ENCODE assay signal across 16 cellular contexts in the genomic region with DNA sequence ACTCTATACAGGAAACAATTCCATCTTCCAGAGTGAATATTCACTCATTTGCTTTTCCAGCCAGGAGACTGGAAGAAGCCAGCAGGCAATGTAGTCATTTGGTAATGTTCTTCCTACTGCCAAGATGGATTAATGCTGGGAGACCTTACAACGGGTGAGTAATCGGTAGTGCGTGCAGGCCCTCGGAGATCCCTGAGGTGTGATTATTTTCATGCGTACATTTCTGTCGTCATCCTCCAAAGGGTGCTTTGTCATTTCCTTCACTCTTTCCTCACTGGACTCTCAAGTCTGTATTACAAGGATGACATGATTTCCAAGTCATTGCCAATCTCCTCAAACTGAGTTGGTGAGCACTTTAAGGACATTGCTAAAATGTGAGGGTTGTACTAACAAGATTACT.
DNase-seq lines count a peak whose midpoint lies in the region; ATAC-seq and TF ChIP-seq lines count a peak whose summit lies in the region.
"Had no signal": no experiment of that assay in that cellular context is flagged by ENCODE, and none has a peak within 500 bp of the region (broad histone marks: within the 10 kb centered on the region; RNA-seq: fewer than 3 reads in every experiment).

No MANE protein-coding gene starts in this region.

- H3K36me3 ChIP-seq in BJ (ENCODE audit: control insufficient read depth, insufficient read depth, low read length) = no peaks in the 10 kb centered on the region

- DNase-seq in BJ (ENCODE audit: low read depth) = peak; percentile 91
- peak; percentile 66 for DNase-seq in M059J (ENCODE audit: low read depth)
- DNase-seq in cardiac fibroblast (ENCODE audit: low read depth in 2 of 2) = peak; percentile 94 to 100
- peak; percentile 42 for DNase-seq in myocyte (ENCODE audit: low read depth)
- DNase-seq in ACHN = no peak
- no peak for DNase-seq in hippocampal formation (lab: John Stamatoyannopoulos, UW)
- DNase-seq: activated CD4-positive, alpha-beta T cell treated with anti-CD3 and anti-CD28 coated beads for 36 hours; CD4-positive, alpha-beta memory T cell; GDM1; islet precursor cell; mucosa of descending colon; NCI-H1092; NCI-H446; stimulated activated CD8-positive, alpha-beta memory T cell treated with anti-CD3 and anti-CD28 coated beads, Interleukin-4, amount 100 ng/mL, for 48 hours had no signal

- POLR2A ChIA-PET in BJ (lab: Charles Lee) = no interaction called here

- no peaks in the 10 kb centered on the region for H3K27me3 ChIP-seq in BJ (ENCODE audit: control insufficient read depth, insufficient read depth, low read length)

- TF ChIP-seq CTCF in BJ (IDR thresholded peaks at IDR 0.05; ENCODE audit: insufficient read depth, low read depth, low read length) (no peak), cardiac fibroblast (IDR thresholded peaks at IDR 0.05; ENCODE audit: low read depth, low read length) (no peak)

- H3K4me3 ChIP-seq in BJ (ENCODE audit: low read depth, low read length) (no peak overlapping the region), cardiac fibroblast (replicated peaks in 1 of 2; ENCODE audit: low read depth in 2 of 2, low read length in 2 of 2) (no peak overlapping the region)
- H3K4me3 ChIP-seq: mucosa of descending colon had no signal

- ATAC-seq in GM21526 (IDR thresholded peaks at IDR 0.05; ENCODE audit: low FRiP score, unreplicated experiment) (no peak), HG03439 (IDR thresholded peaks at IDR 0.05; ENCODE audit: unreplicated experiment) (no peak)
- ATAC-seq: activated CD4-positive, alpha-beta T cell treated with anti-CD3 and anti-CD28 coated beads for 36 hours; mucosa of descending colon had no signal

- CTCF ChIA-PET in BJ (lab: Yijun Ruan, JAX) = no interaction called here

- in situ Hi-C loops in ACHN (cut with HindIII; ENCODE audit: low pct_ligation_motif_present, low pct_unique_long_range_greater_than_20kb, low sequenced_read_pairs) = no loop called here

Comparison
In these comparisons a context has a peak if more than half of its experiments do, and no peak if none do; other contexts are left out.
1. DNase-seq: peak in BJ (single experiment), M059J (single experiment), cardiac fibroblast (2 of 2) and myocyte (single experiment); none in ACHN (single experiment) and hippocampal formation (0 of 2).